Comparison of ENCODE assay signal across 11 cellular contexts in genomic region chr17:17710728-17711541, GRCh38. TPM values are rescaled to one million over a fixed set of nuclear protein-coding genes. Genes with fewer than 3 reads are reported as not detected.
DNase-seq lines count a peak whose midpoint lies in the region; ATAC-seq and TF ChIP-seq lines count a peak whose summit lies in the region.
"Had no signal": no experiment of that assay in that cellular context is flagged by ENCODE, and none has a peak within 500 bp of the region (broad histone marks: within the 10 kb centered on the region; RNA-seq: fewer than 3 reads in every experiment).

No MANE protein-coding gene starts in this region.

- peaks cover 0 to 36% of the 10 kb centered on the region in 2 donors for H3K4me1 ChIP-seq in lung (ENCODE audit: control insufficient read depth in 2 of 2, insufficient read depth in 2 of 2, low read length in 2 of 2)
- peaks cover 24 to 86% (median 58%) of the 10 kb centered on the region in 6 donors for H3K4me1 ChIP-seq in spleen

- H3K4me1 Mint-ChIP-seq in natural killer cell = peaks cover 24 to 40% of the 10 kb centered on the region in 2 donors
- H3K4me1 Mint-ChIP-seq in natural killer cell treated with Interleukin-12 subunit alpha and Interleukin-12 subunit beta and Interleukin-15 and Interleukin-18, amount 100 ng/mL, for 72 hours (ENCODE audit: low read depth in 2 of 2) = peaks cover 16 to 23% of the 10 kb centered on the region in 2 donors

- H3K27ac Mint-ChIP-seq in natural killer cell = peak overlapping the region; percentile 18 to 42
- H3K27ac Mint-ChIP-seq in natural killer cell treated with Interleukin-12 subunit alpha and Interleukin-12 subunit beta and Interleukin-15 and Interleukin-18, amount 100 ng/mL, for 72 hours = no peak overlapping the region

- H3K36me3 ChIP-seq in lung (ENCODE audit: control insufficient read depth in 2 of 2, insufficient read depth in 2 of 2, low read length in 2 of 2) = peaks cover 0 to 4% of the 10 kb centered on the region in 2 donors
- H3K36me3 ChIP-seq in spleen = peaks cover 0 to 14% (median 0%) of the 10 kb centered on the region in 6 donors

- 62 to 79% methylated on average over 16 of the region's 16 CpGs for WGBS in lung, 2 donors
- WGBS in spleen, 5 donors = 58 to 82% (median 77%) methylated on average over 14 to 16 of the region's 16 CpGs

- H3K36me3 Mint-ChIP-seq in natural killer cell = no peaks in the 10 kb centered on the region
- H3K36me3 Mint-ChIP-seq in natural killer cell treated with Interleukin-12 subunit alpha and Interleukin-12 subunit beta and Interleukin-15 and Interleukin-18, amount 100 ng/mL, for 72 hours = no peaks in the 10 kb centered on the region

- TF ChIP-seq POLR2A in spleen (IDR thresholded peaks at IDR 0.05) = no peak

- H3K27me3 Mint-ChIP-seq in natural killer cell (ENCODE audit: low read depth in 2 of 2) = no peaks in the 10 kb centered on the region
- H3K27me3 Mint-ChIP-seq in natural killer cell treated with Interleukin-12 subunit alpha and Interleukin-12 subunit beta and Interleukin-15 and Interleukin-18, amount 100 ng/mL, for 72 hours = no peaks in the 10 kb centered on the region
- H3K27me3 Mint-ChIP-seq: naive thymus-derived CD8-positive, alpha-beta T cell had no signal

- no peaks in the 10 kb centered on the region for H3K9me3 ChIP-seq in lung (ENCODE audit: control insufficient read depth in 2 of 2, insufficient read depth in 1 of 2, low read length in 1 of 2)
- no peaks in the 10 kb centered on the region for H3K9me3 ChIP-seq in spleen

- H3K4me3 Mint-ChIP-seq in natural killer cell = no peak overlapping the region
- no peak overlapping the region for H3K4me3 Mint-ChIP-seq in natural killer cell treated with Interleukin-12 subunit alpha and Interleukin-12 subunit beta and Interleukin-15 and Interleukin-18, amount 100 ng/mL, for 72 hours
- H3K4me3 Mint-ChIP-seq: naive thymus-derived CD8-positive, alpha-beta T cell had no signal

- intact Hi-C loops in natural killer cell (cut with micrococcal nuclease) = loop anchor here (5.0 kb wide), 1 partner anchor 41 kb away; no protein-coding TSS in a partner anchor
- intact Hi-C loops in spleen (cut with DNase I; ENCODE audit: low total_unique reads) = no loop called here

- no peaks in the 10 kb centered on the region for H3K27me3 ChIP-seq in lung (ENCODE audit: control insufficient read depth, insufficient read depth)
- H3K27me3 ChIP-seq in spleen (replicated peaks in 1 of 7) = no peaks in the 10 kb centered on the region

- DNase-seq in natural killer cell = no peak
- no peak for DNase-seq in natural killer cell treated with Interleukin-12 subunit alpha and Interleukin-12 subunit beta and Interleukin-15 and Interleukin-18, amount 100 ng/mL, for 72 hours (ENCODE audit: low spot score)
- DNase-seq in cardiac fibroblast (ENCODE audit: low read depth in 2 of 2) = peak; percentile 83 to 88
- peak; percentile 93 for DNase-seq in lung (ENCODE audit: low spot score)
- no peak for DNase-seq in activated CD8-positive, alpha-beta memory T cell treated with anti-CD3 and anti-CD28 coated beads for 24 hours
- no peak for DNase-seq in spleen
- DNase-seq: GDM1; naive thymus-derived CD8-positive, alpha-beta T cell had no signal

- peak overlapping the region; percentile 34 to 92 for H3K27ac ChIP-seq in lung (ENCODE audit: low read depth in 1 of 2, low read length in 1 of 2)
- peak overlapping the region in 4 of 8 donors; percentile 18 to 69 (median 37) for H3K27ac ChIP-seq in spleen
- H3K27ac ChIP-seq: SK-N-MC had no signal

- ATAC-seq in natural killer cell (no peak), lung (ENCODE audit: insufficient read depth, low FRiP score) (peak; percentile 85), HG03354 (IDR thresholded peaks at IDR 0.05; ENCODE audit: poor library complexity, severe bottlenecking, unreplicated experiment) (no peak), HG03432 (IDR thresholded peaks at IDR 0.05; ENCODE audit: unreplicated experiment) (no peak)
- no peak for ATAC-seq in natural killer cell treated with Interleukin-12 subunit alpha and Interleukin-12 subunit beta and Interleukin-15 and Interleukin-18, amount 100 ng/mL, for 72 hours
- ATAC-seq: naive thymus-derived CD8-positive, alpha-beta T cell had no signal

- no peaks in the 10 kb centered on the region for H3K9me3 Mint-ChIP-seq in natural killer cell
- H3K9me3 Mint-ChIP-seq in natural killer cell treated with Interleukin-12 subunit alpha and Interleukin-12 subunit beta and Interleukin-15 and Interleukin-18, amount 100 ng/mL, for 72 hours = no peaks in the 10 kb centered on the region
- H3K9me3 Mint-ChIP-seq: naive thymus-derived CD8-positive, alpha-beta T cell had no signal

- H3K4me3 ChIP-seq in cardiac fibroblast (replicated peaks in 1 of 2; ENCODE audit: low read depth in 2 of 2, low read length in 2 of 2) = no peak overlapping the region
- no peak overlapping the region for H3K4me3 ChIP-seq in lung
- H3K4me3 ChIP-seq in spleen = no peak overlapping the region
- H3K4me3 ChIP-seq: SK-N-MC had no signal

- TF ChIP-seq CTCF in natural killer cell (IDR thresholded peaks at IDR 0.05) (no peak), cardiac fibroblast (IDR thresholded peaks at IDR 0.05; ENCODE audit: low read depth, low read length) (no peak), lung (IDR thresholded peaks at IDR 0.05; ENCODE audit: control extremely low read depth, extremely low read depth) (no peak), spleen (IDR thresholded peaks at IDR 0.05 in 8 of 11, conservative IDR thresholded peaks at IDR 0.05 in 3 of 11) (no peak)

RNA-seq across cellular contexts. Expression of gene RAI1, which starts 29.7 kb away (rescaled TPM):
- 10 to 100 TPM; 39.8 to 55.0 (median 49.4) TPM for total RNA-seq in natural killer cell
- 10 to 100 TPM; 15.8 to 31.0 TPM for total RNA-seq in natural killer cell treated with Interleukin-12 subunit alpha and Interleukin-12 subunit beta and Interleukin-15 and Interleukin-18, amount 100 ng/mL, for 72 hours
- total RNA-seq in lung = 10 to 100 TPM; 41.6 to 44.4 TPM
- polyA plus RNA-seq in lung = 10 to 100 TPM; 14.5 to 15.1 TPM
- 10 to 100 TPM; 28.9 to 61.9 (median 40.3) TPM for total RNA-seq in spleen
- polyA plus RNA-seq in spleen = 10 to 100 TPM in 1 of 3 donors, 1 to 10 TPM in 2; 5.4 to 19.7 (median 6.1) TPM

Comparison
In these comparisons a context has a peak if more than half of its experiments do, and no peak if none do; other contexts are left out.
1. H3K27ac Mint-ChIP-seq: peak in natural killer cell (2 of 2); none in natural killer cell treated with Interleukin-12 subunit alpha and Interleukin-12 subunit beta and Interleukin-15 and Interleukin-18, amount 100 ng/mL, for 72 hours (0 of 2).
2. DNase-seq: peak in cardiac fibroblast (2 of 2) and lung (single experiment); none in natural killer cell (single experiment), natural killer cell treated with Interleukin-12 subunit alpha and Interleukin-12 subunit beta and Interleukin-15 and Interleukin-18, amount 100 ng/mL, for 72 hours (single experiment), activated CD8-positive, alpha-beta memory T cell treated with anti-CD3 and anti-CD28 coated beads for 24 hours (single experiment) and spleen (single experiment).